Comparison of ENCODE assay signal across 23 cellular contexts in the genomic region with DNA sequence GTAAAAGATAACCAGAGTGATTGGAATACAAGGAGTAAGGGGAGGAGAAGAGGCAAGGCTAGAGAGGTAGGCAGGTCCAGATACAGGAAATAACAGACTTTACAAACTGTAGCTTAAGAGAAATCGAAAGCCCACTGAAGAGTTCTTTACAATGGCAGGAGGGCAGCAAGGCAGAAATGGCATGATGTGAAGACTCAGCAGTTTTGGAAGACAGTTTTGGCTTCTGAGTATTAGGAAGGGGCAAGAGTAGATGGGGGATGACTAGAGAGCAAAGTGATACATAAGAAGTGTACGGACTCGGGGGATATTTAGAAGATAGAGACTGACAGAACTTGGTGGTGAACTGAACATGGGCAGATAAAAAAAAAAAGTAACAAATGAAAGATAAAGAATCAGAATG. TPM values are rescaled to one million over a fixed set of nuclear protein-coding genes. Genes with fewer than 3 reads are reported as not detected.
DNase-seq lines count a peak whose midpoint lies in the region; ATAC-seq, FAIRE-seq and TF ChIP-seq lines count a peak whose summit lies in the region.
"Had no signal": no experiment of that assay in that cellular context is flagged by ENCODE, and none has a peak within 500 bp of the region (broad histone marks: within the 10 kb centered on the region; RNA-seq: fewer than 3 reads in every experiment).

No MANE protein-coding gene starts in this region.

- H3K4me3 Mint-ChIP-seq in neural crest cell = no peak overlapping the region
- H3K4me3 Mint-ChIP-seq: B cell; CD4-positive, alpha-beta T cell; CD8-positive, alpha-beta T cell had no signal

- H3K27ac Mint-ChIP-seq in neural crest cell (ENCODE audit: unreplicated experiment) = peak overlapping the region; percentile 4
- H3K27ac Mint-ChIP-seq: B cell; CD4-positive, alpha-beta T cell; CD8-positive, alpha-beta T cell had no signal

- H2AFZ ChIP-seq in GM12878 (ENCODE audit: control insufficient read depth, low read depth, low read length) = no peak overlapping the region

- RAD21 ChIA-PET in GM12878 (lab: Charles Lee; ENCODE audit: unreplicated experiment) = no interaction called here

- no peaks in the 10 kb centered on the region for H3K79me2 ChIP-seq in GM12878 (ENCODE audit: control insufficient read depth, insufficient read depth, low read length)

- no peaks in the 10 kb centered on the region; a peak in 2 of 4 replicates for H3K36me3 ChIP-seq in GM12878 (ENCODE audit: control insufficient read depth in 2 of 2, insufficient read depth in 2 of 2, low read length in 1 of 2)

- SMC1A ChIA-PET in GM12878 (lab: Charles Lee; ENCODE audit: uncharacterized antibody, unreplicated experiment) = no interaction called here

- DNase-seq in A549 (ENCODE audit: low read depth in 1 of 2, low spot score in 1 of 2) = no peak
- no peak for DNase-seq in GM19239 (ENCODE audit: insufficient read length, low spot score)
- DNase-seq in GM12878 (ENCODE audit: low read depth, low spot score) = no peak
- DNase-seq in neural crest cell (ENCODE audit: low read depth, low spot score) = no peak
- DNase-seq in NCI-H1694 treated with DMSO at 0.1 percent for 48 hours (lab: John Stamatoyannopoulos, UW) = no peak
- DNase-seq: 8988T; AML-193; Caco-2; Calu3; CD4-positive, alpha-beta T cell; CD8-positive, alpha-beta T cell; DMS79 treated with DMSO at 0.1 percent for 48 hours; GF-D8 had no signal

- no peak overlapping the region for H3K4me2 ChIP-seq in A549
- no peak overlapping the region for H3K4me2 ChIP-seq in GM12878 (ENCODE audit: control insufficient read depth, insufficient read depth)
- H3K4me2 ChIP-seq: BLaER1 treated with 17β-estradiol and CSF1 and Interleukin-3, amounts not matched to agents 10 nM and 100 nM had no signal

- TF ChIP-seq POLR2A in A549 (IDR thresholded peaks at IDR 0.05; ENCODE audit: low read length) (no peak), GM12878 (IDR thresholded peaks at IDR 0.05; ENCODE audit: low read depth, low read length) (no peak)

- WGBS in A549 (ENCODE audit: missing lambda C conversion rate) = 91% methylated on average over 3 of the region's 3 CpGs
- WGBS in GM12878 (ENCODE audit: insufficient coverage, insufficient replicate concordance, low lambda C conversion rate, missing lambda C conversion rate) = 100% methylated on average over 3 of the region's 3 CpGs

- H3K4me1 Mint-ChIP-seq in neural crest cell = peaks cover 8% of the 10 kb centered on the region
- H3K4me1 Mint-ChIP-seq: B cell had no signal

- ATAC-seq in A549 (no peak), GM12878 (no peak), GM21447 (IDR thresholded peaks at IDR 0.05; ENCODE audit: unreplicated experiment) (no peak), GM18517 (IDR thresholded peaks at IDR 0.05; ENCODE audit: unreplicated experiment) (no peak)
- ATAC-seq: CD8-positive, alpha-beta T cell had no signal

- FAIRE-seq in A549 (lab: Jason Lieb, UNC) = no peak
- peak; percentile 14 for FAIRE-seq in GM19239 (lab: Jason Lieb, UNC)
- FAIRE-seq in GM12878 (lab: Jason Lieb, UNC) = peak; percentile 31
- FAIRE-seq: A204.1, D721Med, G401.6, GM12892, GM18507 had no signal

- no peak overlapping the region for H3K9ac ChIP-seq in GM12878 (ENCODE audit: control insufficient read depth, insufficient read depth, low read length)
- H3K9ac ChIP-seq: BLaER1 treated with 17β-estradiol and CSF1 and Interleukin-3, amounts not matched to agents 10 nM and 100 nM had no signal

- H4K20me1 ChIP-seq in GM12878 (ENCODE audit: control insufficient read depth, insufficient read depth) = no peaks in the 10 kb centered on the region
- H4K20me1 ChIP-seq: BLaER1 treated with 17β-estradiol and CSF1 and Interleukin-3, amounts not matched to agents 10 nM and 100 nM had no signal

- BruUV-seq in GM12878 (replicated peaks; lab: Mats Ljungman, UMichigan) = no TSS peak

- H3K27ac ChIP-seq in A549 (no peak overlapping the region), GM12878 (ENCODE audit: control insufficient read depth, insufficient read depth) (no peak overlapping the region)
- H3K27ac ChIP-seq: BLaER1 treated with 17β-estradiol and CSF1 and Interleukin-3, amounts not matched to agents 10 nM and 100 nM; C4-2B had no signal

- TF ChIP-seq RAD21 in A549 (conservative IDR thresholded peaks at IDR 0.05 in 1 of 2, IDR thresholded peaks at IDR 0.05 in 1 of 2) (no peak), GM12878 (IDR thresholded peaks at IDR 0.05; ENCODE audit: insufficient read depth, low read depth, low read length) (no peak)

- no peak overlapping the region for H3K4me3 ChIP-seq in A549
- no peak overlapping the region for H3K4me3 ChIP-seq in GM12878
- H3K4me3 ChIP-seq: BLaER1 treated with 17β-estradiol and CSF1 and Interleukin-3, amounts not matched to agents 10 nM and 100 nM had no signal

- H3K4me1 ChIP-seq in A549 = no peaks in the 10 kb centered on the region
- H3K4me1 ChIP-seq in GM12878 (ENCODE audit: control insufficient read depth, insufficient read depth, low read length) = no peaks in the 10 kb centered on the region
- H3K4me1 ChIP-seq: Caco-2 had no signal

- in situ Hi-C loops in GM12878 (cut with MboI) = no loop called here

- no peaks in the 10 kb centered on the region for H3K9me3 Mint-ChIP-seq in neural crest cell
- H3K9me3 Mint-ChIP-seq: CD4-positive, alpha-beta T cell; CD8-positive, alpha-beta T cell had no signal

- POLR2A ChIA-PET in A549 (lab: Yijun Ruan, JAX) (no interaction called here), GM12878 (lab: Charles Lee) (no interaction called here)

- H3K9me3 ChIP-seq in A549 (no peaks in the 10 kb centered on the region), GM12878 (replicated peaks; ENCODE audit: control insufficient read depth, insufficient read depth, low read length) (no peaks in the 10 kb centered on the region)
- H3K9me3 ChIP-seq: BLaER1 treated with 17β-estradiol and CSF1 and Interleukin-3, amounts not matched to agents 10 nM and 100 nM; Caco-2 had no signal

- H3K27me3 Mint-ChIP-seq in neural crest cell (ENCODE audit: low read depth) = no peaks in the 10 kb centered on the region
- H3K27me3 Mint-ChIP-seq: B cell; CD4-positive, alpha-beta T cell had no signal

- CTCF ChIA-PET in A549 (lab: Yijun Ruan, JAX) = interaction anchor here (1.3 to 1.5 kb wide), 2 partner anchors 29 to 55 kb away, joined by 3 to 4 read pairs; no protein-coding TSS in a partner anchor
- CTCF ChIA-PET in GM12878 (lab: Yijun Ruan, JAX) = no interaction called here

- TF ChIP-seq EP300 in A549 (IDR thresholded peaks at IDR 0.05) (no peak), GM12878 (IDR thresholded peaks at IDR 0.05; ENCODE audit: borderline replicate concordance in 1 of 2, control insufficient read depth in 1 of 2, low read depth in 2 of 2, low read length in 2 of 2) (no peak)

- H3K27me3 ChIP-seq in GM12878 (replicated peaks in 1 of 2; ENCODE audit: control insufficient read depth in 2 of 2, insufficient read depth in 2 of 2, low read length in 1 of 2) = no peaks in the 10 kb centered on the region
- H3K27me3 ChIP-seq: BLaER1 treated with 17β-estradiol and CSF1 and Interleukin-3, amounts not matched to agents 10 nM and 100 nM had no signal

- peaks cover 25% of the 10 kb centered on the region for H3K36me3 Mint-ChIP-seq in neural crest cell (ENCODE audit: low read depth)

- TF ChIP-seq CTCF in A549 (IDR thresholded peaks at IDR 0.05) = no peak
- TF ChIP-seq CTCF in GM12878 (IDR thresholded peaks at IDR 0.05 in 2 of 3, conservative IDR thresholded peaks at IDR 0.05 in 1 of 3; ENCODE audit: control insufficient read depth in 2 of 3, extremely low read depth in 1 of 3, insufficient read depth in 1 of 3, low read depth in 3 of 3, low read length in 3 of 3) = no peak
- TF ChIP-seq CTCF in neural crest cell (conservative IDR thresholded peaks at IDR 0.05) = no peak

- intact Hi-C loops in GM12878 (cut with micrococcal nuclease; ENCODE audit: unreplicated experiment) = no loop called here

TF ChIP-seq in A549, 52 proteins besides CTCF, POLR2A, EP300 and RAD21:
- TF ChIP-seq RNF2 (IDR thresholded peaks at IDR 0.05; ENCODE audit: borderline replicate concordance, low read depth) (no peak), MAFK (IDR thresholded peaks at IDR 0.05; ENCODE audit: partially characterized antibody) (peak; percentile 44), CBX8 (IDR thresholded peaks at IDR 0.05) (no peak), RFX5 (IDR thresholded peaks at IDR 0.05) (no peak)

TF ChIP-seq in GM12878, 131 proteins besides CTCF, POLR2A, EP300 and RAD21:
- TF ChIP-seq TCF7 (IDR thresholded peaks at IDR 0.05; ENCODE audit: borderline replicate concordance) (no peak), KLF5 (IDR thresholded peaks at IDR 0.05; ENCODE audit: partially characterized antibody) (no peak), WRNIP1 (IDR thresholded peaks at IDR 0.05; ENCODE audit: borderline replicate concordance, low read depth, low read length) (no peak)

RNA-seq across cellular contexts. Expression of gene RAD18, which starts 54.1 kb away (rescaled TPM):
- polyA plus RNA-seq in A549 (2011; rRNA removed) (16.3 and 23.2 TPM in 2 replicates), A549 (2017; fragmentation: RNase III; extraction: RNeasy Plus Mini Kit Qiagen cat#74134 plus additional on column Dnase treatment) (11.6 to 12.9 TPM (median 11.8 TPM) in 3 replicates), GM12878 (2011; rRNA removed) (16.7 and 26.6 TPM in 2 replicates), GM12878 (2014; fragmentation: Illumina TruSeq; extraction: Trizol) (22.0 and 25.5 TPM in 2 replicates), GM12878 (2014; fragmentation: Nextera tagmentation; extraction: Ambion mirVana) (10 to 100 TPM in 1 of 2 experiments, 1 to 10 TPM in 1; 8.7 to 11.4 TPM), GM12878 (2014; rRNA removed) (12.2 and 13.4 TPM in 2 replicates), GM12878 (2016; fragmentation: Nextera tagmentation; extraction: Ambion mirVana) (10 to 100 TPM; 36.9 to 38.6 TPM)
- polyA plus RNA-seq in A549 (2012; cell fraction: cytosol; rRNA removed) = 7.7 and 7.9 TPM in 2 replicates
- 11.2 and 16.8 TPM in 2 replicates for polyA plus RNA-seq in A549 (2012; cell fraction: nucleus; rRNA removed)
- polyA minus RNA-seq in A549 (2011; rRNA and poly(A)+ RNA removed) = 11.5 and 14.1 TPM in 2 replicates
- total RNA-seq in GM12878 (2013; cell fraction: nucleolus; rRNA removed) = 68.1 and 86.4 TPM in 2 replicates
- total RNA-seq in GM12878 (2014; rRNA removed) (17.1 and 21.6 TPM in 2 replicates), GM12878 (2014; rRNA removed; fragmentation: Illumina TruSeq; extraction: Trizol) (19.1 and 21.2 TPM in 2 replicates), GM12878 (2021) (25.5 and 28.3 TPM in 2 replicates), neural crest cell (34.2 and 36.3 TPM in 2 replicates)
- 7.1 TPM for polyA plus RNA-seq in GM12878 (2011; ENCODE audit: low read depth)
- polyA plus RNA-seq in GM12878 (2011; cell fraction: cytosol; rRNA removed) = 10.8 and 16.4 TPM in 2 replicates
- polyA plus RNA-seq in GM12878 (2011; cell fraction: nucleus; rRNA removed) = 24.1 and 25.7 TPM in 2 replicates
- polyA plus RNA-seq in GM12878 (2012) = 7.3 and 9.5 TPM in 2 replicates
- 18.1 and 22.9 TPM in 2 replicates for polyA minus RNA-seq in GM12878 (2011; rRNA and poly(A)+ RNA removed)
- polyA minus RNA-seq in GM12878 (2011; cell fraction: cytosol; rRNA and poly(A)+ RNA removed) = 5.5 and 9.6 TPM in 2 replicates
- polyA minus RNA-seq in GM12878 (2011; cell fraction: nucleus; rRNA and poly(A)+ RNA removed) = 52.7 and 77.4 TPM in 2 replicates
